ENCODE assay signal across 1 cellular context in genomic region chr10:89655722-89656121, GRCh38.
TF ChIP-seq lines count a peak whose summit lies in the region.

No MANE protein-coding gene starts in this region.

TF ChIP-seq in HepG2, 621 proteins besides CTCF, POLR2A, EP300 and RAD21 (continued from another document):
- TF ChIP-seq, protein P1, sequence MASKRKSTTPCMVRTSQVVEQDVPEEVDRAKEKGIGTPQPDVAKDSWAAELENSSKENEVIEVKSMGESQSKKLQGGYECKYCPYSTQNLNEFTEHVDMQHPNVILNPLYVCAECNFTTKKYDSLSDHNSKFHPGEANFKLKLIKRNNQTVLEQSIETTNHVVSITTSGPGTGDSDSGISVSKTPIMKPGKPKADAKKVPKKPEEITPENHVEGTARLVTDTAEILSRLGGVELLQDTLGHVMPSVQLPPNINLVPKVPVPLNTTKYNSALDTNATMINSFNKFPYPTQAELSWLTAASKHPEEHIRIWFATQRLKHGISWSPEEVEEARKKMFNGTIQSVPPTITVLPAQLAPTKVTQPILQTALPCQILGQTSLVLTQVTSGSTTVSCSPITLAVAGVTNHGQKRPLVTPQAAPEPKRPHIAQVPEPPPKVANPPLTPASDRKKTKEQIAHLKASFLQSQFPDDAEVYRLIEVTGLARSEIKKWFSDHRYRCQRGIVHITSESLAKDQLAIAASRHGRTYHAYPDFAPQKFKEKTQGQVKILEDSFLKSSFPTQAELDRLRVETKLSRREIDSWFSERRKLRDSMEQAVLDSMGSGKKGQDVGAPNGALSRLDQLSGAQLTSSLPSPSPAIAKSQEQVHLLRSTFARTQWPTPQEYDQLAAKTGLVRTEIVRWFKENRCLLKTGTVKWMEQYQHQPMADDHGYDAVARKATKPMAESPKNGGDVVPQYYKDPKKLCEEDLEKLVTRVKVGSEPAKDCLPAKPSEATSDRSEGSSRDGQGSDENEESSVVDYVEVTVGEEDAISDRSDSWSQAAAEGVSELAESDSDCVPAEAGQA (IDR thresholded peaks at IDR 0.05; ENCODE audit: low read depth) = no peak
- TF ChIP-seq, protein P1 (CRISPR knock-in tag; IDR thresholded peaks at IDR 0.05; ENCODE audit: borderline replicate concordance) = no peak
- TF ChIP-seq SETDB1 (CRISPR knock-in tag; IDR thresholded peaks at IDR 0.05; ENCODE audit: borderline replicate concordance) (peak; percentile 77; the same call in 1 of the 2 replicates), RFX5 (IDR thresholded peaks at IDR 0.05; ENCODE audit: low read depth, low read length) (no peak), RORA (CRISPR knock-in tag; IDR thresholded peaks at IDR 0.05) (no peak), RXRB (CRISPR knock-in tag; IDR thresholded peaks at IDR 0.05; ENCODE audit: borderline replicate concordance) (0 out of 2 replicates have a peak, but pooled peaks have one; percentile 33), LRRFIP1 (CRISPR knock-in tag; conservative IDR thresholded peaks at IDR 0.05) (no peak)
- TF ChIP-seq, protein P2, sequence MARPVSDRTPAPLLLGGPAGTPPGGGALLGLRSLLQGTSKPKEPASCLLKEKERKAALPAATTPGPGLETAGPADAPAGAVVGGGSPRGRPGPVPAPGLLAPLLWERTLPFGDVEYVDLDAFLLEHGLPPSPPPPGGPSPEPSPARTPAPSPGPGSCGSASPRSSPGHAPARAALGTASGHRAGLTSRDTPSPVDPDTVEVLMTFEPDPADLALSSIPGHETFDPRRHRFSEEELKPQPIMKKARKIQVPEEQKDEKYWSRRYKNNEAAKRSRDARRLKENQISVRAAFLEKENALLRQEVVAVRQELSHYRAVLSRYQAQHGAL (CRISPR knock-in tag; IDR thresholded peaks at IDR 0.05; ENCODE audit: not compliant biosample characterization) = no peak
